ENCODE assay signal across 1 cellular context in genomic region chr2:152611458-152612231, GRCh38.
TF ChIP-seq lines count a peak whose summit lies in the region.

No MANE protein-coding gene starts in this region.

TF ChIP-seq in GM12878, 131 proteins besides CTCF, POLR2A, EP300 and RAD21 (continued from another document):
- peak; percentile 68; the same call in 1 of the 2 replicates for TF ChIP-seq ATF2 (IDR thresholded peaks at IDR 0.05; ENCODE audit: low read length)
- peak; percentile 81 for TF ChIP-seq RUNX3 (IDR thresholded peaks at IDR 0.05; ENCODE audit: low read length)
- TF ChIP-seq CEBPB (IDR thresholded peaks at IDR 0.05; ENCODE audit: borderline replicate concordance in 1 of 2, low read depth in 2 of 2, low read length in 2 of 2), result 0 out of 4 replicates have a peak, but pooled peaks of 1 of the 2 experiments have one; percentile 30
- TF ChIP-seq CREB1 (IDR thresholded peaks at IDR 0.05; ENCODE audit: low read depth), result peak; percentile 43; the same call in 1 of the 2 replicates
- TF ChIP-seq SMAD5 (IDR thresholded peaks at IDR 0.05; ENCODE audit: low read depth), result no peak
- TF ChIP-seq IKZF2 (IDR thresholded peaks at IDR 0.05), result peak; percentile 92 to 96
- no peak for TF ChIP-seq PKNOX1 (IDR thresholded peaks at IDR 0.05)
- peak; percentile 82; the same call in 1 of the 2 replicates for TF ChIP-seq RELB (IDR thresholded peaks at IDR 0.05; ENCODE audit: low read depth)
- TF ChIP-seq TAF1 (IDR thresholded peaks at IDR 0.05; ENCODE audit: borderline replicate concordance, low read depth, low read length), result no peak
- no peak for TF ChIP-seq FOS (IDR thresholded peaks at IDR 0.05; ENCODE audit: borderline replicate concordance, extremely low read depth, insufficient read length)
- peak; percentile 48; the same call in 1 of the 2 replicates for TF ChIP-seq BACH1 (IDR thresholded peaks at IDR 0.05; ENCODE audit: borderline replicate concordance)
